Comparison of ENCODE assay signal across 29 cellular contexts in genomic region chr1:207306023-207306422, GRCh38.
"Had no signal": no experiment of that assay in that cellular context is flagged by ENCODE, and none has a peak within 500 bp of the region (broad histone marks: within the 10 kb centered on the region; RNA-seq: fewer than 3 reads in every experiment).

No MANE protein-coding gene starts in this region.

- H3K9me3 Mint-ChIP-seq: stimulated activated effector memory CD8-positive, alpha-beta T cell treated with anti-CD3 and anti-CD28 coated beads, Interleukin-12 subunit alpha, Interleukin-12 subunit beta, amount 100 ng/mL, for 72 hours had no signal

- H3K4me3 Mint-ChIP-seq: stimulated activated effector memory CD8-positive, alpha-beta T cell treated with anti-CD3 and anti-CD28 coated beads, Interleukin-12 subunit alpha, Interleukin-12 subunit beta, amount 100 ng/mL, for 72 hours; stimulated activated memory B cell treated with anti-CD40 and anti-IgM and Interleukin-4, amounts not matched to agents 10 μg/mL and 1 μg/mL and 100 μg/mL, for 72 hours; stimulated activated naive B cell treated with anti-CD40 and anti-IgM and Interleukin-4, amounts not matched to agents 10 μg/mL and 1 μg/mL and 100 μg/mL, for 72 hours; stimulated activated naive CD8-positive, alpha-beta T cell treated with anti-CD3 and anti-CD28 coated beads, Interleukin-15, amount 100 ng/mL, for 72 hours; stimulated activated naive CD8-positive, alpha-beta T cell treated with anti-CD3 and anti-CD28 coated beads, Interleukin-15, Interleukin-2, amounts not matched to agents 100 ng/mL and 50 ng/mL, for 24 hours; type B pancreatic cell had no signal

- DNase-seq: stimulated activated CD4-positive, alpha-beta T cell treated with anti-CD3 and anti-CD28 coated beads, Interleukin-2, amount 100 ng/mL, for 48 hours; stimulated activated CD4-positive, alpha-beta T cell treated with anti-CD3 and anti-CD28 coated beads, Interleukin-4, amount 100 ng/mL, for 1 hour; stimulated activated CD4-positive, alpha-beta T cell treated with anti-CD3 and anti-CD28 coated beads, Interleukin-4, amount 100 ng/mL, for 24 hours; stimulated activated CD4-positive, alpha-beta T cell treated with anti-CD3 and anti-CD28 coated beads, Interleukin-4, amount 100 ng/mL, for 4 hours; stimulated activated CD8-positive, alpha-beta memory T cell treated with anti-CD3 and anti-CD28 coated beads, Interleukin-4, amount 100 ng/mL, for 48 hours; stimulated activated naive B cell treated with anti-CD40 and anti-IgM and Interleukin-4, amounts not matched to agents 10 μg/mL and 1 μg/mL and 100 μg/mL, for 72 hours; stimulated activated naive CD4-positive, alpha-beta T cell; stimulated activated naive CD4-positive, alpha-beta T cell treated with Interleukin-2 at 50 U/mL for 16 hours; stimulated activated naive CD8-positive, alpha-beta T cell treated with anti-CD3 and anti-CD28 coated beads, Interleukin-15, amount 100 ng/mL, for 72 hours; stimulated activated naive CD8-positive, alpha-beta T cell treated with anti-CD3 and anti-CD28 coated beads, Interleukin-15, Interleukin-2, amounts not matched to agents 100 U/mL and 50 U/mL, for 24 hours; stomach; substantia nigra; testis; thyroid gland; tibial artery; transverse colon; trophoblast cell; upper lobe of left lung; upper lobe of right lung; uterus had no signal

- ATAC-seq: stimulated activated effector memory CD8-positive, alpha-beta T cell treated with anti-CD3 and anti-CD28 coated beads, Interleukin-12 subunit alpha, Interleukin-12 subunit beta, amount 100 ng/mL, for 72 hours; stimulated activated memory B cell treated with anti-CD40 and anti-IgM and Interleukin-4, amounts not matched to agents 10 μg/mL and 1 μg/mL and 100 μg/mL, for 72 hours; stimulated activated naive B cell treated with anti-CD40 and anti-IgM and Interleukin-4, amounts not matched to agents 10 μg/mL and 1 μg/mL and 100 μg/mL, for 72 hours; stimulated activated naive CD8-positive, alpha-beta T cell treated with anti-CD3 and anti-CD28 coated beads, Interleukin-15, amount 100 ng/mL, for 72 hours; stimulated activated naive CD8-positive, alpha-beta T cell treated with anti-CD3 and anti-CD28 coated beads, Interleukin-15, Interleukin-2, amounts not matched to agents 100 U/mL and 50 U/mL, for 24 hours had no signal

- H3K27me3 ChIP-seq: stomach, suprapubic skin, testis, thyroid gland, tibial artery, tibial nerve, transverse colon, upper lobe of left lung, upper lobe of right lung, uterus, vagina had no signal

- FAIRE-seq: urothelium cell line had no signal

- H3K36me3 ChIP-seq: stomach, suprapubic skin, thoracic aorta, thyroid gland, tibial artery, tibial nerve, transverse colon, upper lobe of left lung, upper lobe of right lung, uterus, vagina had no signal

- H3K4me1 ChIP-seq: thyroid gland, tibial artery, uterus had no signal

- H3K4me3 ChIP-seq: stomach, suprapubic skin, testis, thoracic aorta, thyroid gland, tibial artery, tibial nerve, transverse colon, upper lobe of left lung, upper lobe of right lung, uterus, vagina had no signal

- H3K36me3 Mint-ChIP-seq: stimulated activated effector memory CD8-positive, alpha-beta T cell treated with anti-CD3 and anti-CD28 coated beads, Interleukin-12 subunit alpha, Interleukin-12 subunit beta, amount 100 ng/mL, for 72 hours; type B pancreatic cell had no signal

- H3K9me3 ChIP-seq: stomach, suprapubic skin, testis, thoracic aorta, thyroid gland, tibial artery, tibial nerve, transverse colon, upper lobe of left lung, upper lobe of right lung, uterus, vagina had no signal

- H3K27ac ChIP-seq: suprapubic skin, testis, thoracic aorta, thyroid gland, tibial artery, tibial nerve, transverse colon, upper lobe of left lung, upper lobe of right lung, uterus, vagina had no signal

- H3K27me3 Mint-ChIP-seq: stimulated activated memory B cell treated with anti-CD40 and anti-IgM and Interleukin-4, amounts not matched to agents 10 μg/mL and 1 μg/mL and 100 μg/mL, for 72 hours; stimulated activated naive B cell treated with anti-CD40 and anti-IgM and Interleukin-4, amounts not matched to agents 10 μg/mL and 1 μg/mL and 100 μg/mL, for 72 hours; stimulated activated naive CD8-positive, alpha-beta T cell treated with anti-CD3 and anti-CD28 coated beads, Interleukin-15, amount 100 ng/mL, for 72 hours; stimulated activated naive CD8-positive, alpha-beta T cell treated with anti-CD3 and anti-CD28 coated beads, Interleukin-15, Interleukin-2, amounts not matched to agents 100 ng/mL and 50 ng/mL, for 24 hours; type B pancreatic cell had no signal

- H3K27ac Mint-ChIP-seq: stimulated activated effector memory CD8-positive, alpha-beta T cell treated with anti-CD3 and anti-CD28 coated beads, Interleukin-12 subunit alpha, Interleukin-12 subunit beta, amount 100 ng/mL, for 72 hours; stimulated activated memory B cell treated with anti-CD40 and anti-IgM and Interleukin-4, amounts not matched to agents 10 μg/mL and 1 μg/mL and 100 μg/mL, for 72 hours; stimulated activated naive B cell treated with anti-CD40 and anti-IgM and Interleukin-4, amounts not matched to agents 10 μg/mL and 1 μg/mL and 100 μg/mL, for 72 hours; stimulated activated naive CD8-positive, alpha-beta T cell treated with anti-CD3 and anti-CD28 coated beads, Interleukin-15, amount 100 ng/mL, for 72 hours; stimulated activated naive CD8-positive, alpha-beta T cell treated with anti-CD3 and anti-CD28 coated beads, Interleukin-15, Interleukin-2, amounts not matched to agents 100 ng/mL and 50 ng/mL, for 24 hours; type B pancreatic cell had no signal
